ENCODE assay signal across 18 cellular contexts in genomic region chr4:168541608-168541953, GRCh38. TPM values are rescaled to one million over a fixed set of nuclear protein-coding genes. Genes with fewer than 3 reads are reported as not detected.
A peak's percentile ranks its signal among the peaks of the same experiment; 100 is the strongest.
DNase-seq lines count a peak whose midpoint lies in the region; ATAC-seq, FAIRE-seq and TF ChIP-seq lines count a peak whose summit lies in the region.
"Had no signal": no experiment of that assay in that cellular context is flagged by ENCODE, and none has a peak within 500 bp of the region (broad histone marks: within the 10 kb centered on the region; RNA-seq: fewer than 3 reads in every experiment).

No MANE protein-coding gene starts in this region.

- H3K4me2 ChIP-seq in endothelial cell of umbilical vein (ENCODE audit: insufficient read depth, low read length) (no peak overlapping the region), osteoblast (ENCODE audit: insufficient read depth, low read length) (peak overlapping the region; percentile 68)

- no peaks in the 10 kb centered on the region for H3K79me2 ChIP-seq in endothelial cell of umbilical vein (ENCODE audit: control insufficient read depth, insufficient read depth, low read length)
- H3K79me2 ChIP-seq in osteoblast (ENCODE audit: insufficient read depth, low read length) = no peaks in the 10 kb centered on the region

- TF ChIP-seq CTCF in endothelial cell of umbilical vein (IDR thresholded peaks at IDR 0.05; ENCODE audit: extremely low read depth in 1 of 2, insufficient read depth in 1 of 2, low read depth in 1 of 2, low read length in 2 of 2) = no peak
- no peak for TF ChIP-seq CTCF in osteoblast (IDR thresholded peaks at IDR 0.05; ENCODE audit: extremely low read depth, low read depth, low read length)

- POLR2A ChIA-PET in endothelial cell of umbilical vein (lab: Charles Lee) = no interaction called here

- H3K9me1 ChIP-seq in endothelial cell of umbilical vein (replicated peaks; ENCODE audit: control insufficient read depth, extremely low read depth, insufficient read depth, low read length) = no peaks in the 10 kb centered on the region

- CTCF ChIA-PET in endothelial cell of umbilical vein (lab: Charles Lee) = no interaction called here

- H3K27me3 ChIP-seq in endothelial cell of umbilical vein (ENCODE audit: control insufficient read depth in 2 of 2, insufficient read depth in 2 of 2, low read length in 2 of 2) (no peaks in the 10 kb centered on the region), osteoblast (ENCODE audit: insufficient read depth, low read length) (no peaks in the 10 kb centered on the region)
- H3K27me3 ChIP-seq: upper lobe of left lung had no signal

- intact Hi-C loops in endothelial cell of umbilical vein (cut with micrococcal nuclease) = no loop called here

- H4K20me1 ChIP-seq in endothelial cell of umbilical vein (replicated peaks; ENCODE audit: control insufficient read depth, extremely low read depth, insufficient read depth, low read length) = no peaks in the 10 kb centered on the region
- H4K20me1 ChIP-seq in osteoblast (ENCODE audit: insufficient read depth, low read length) = no peaks in the 10 kb centered on the region

- H3K4me1 ChIP-seq in endothelial cell of umbilical vein (ENCODE audit: control insufficient read depth, extremely low read depth, insufficient read depth, low read length) = peaks cover 10% of the 10 kb centered on the region
- H3K4me1 ChIP-seq in osteoblast (ENCODE audit: insufficient read depth, low read length) = peaks cover 23% of the 10 kb centered on the region
- H3K4me1 ChIP-seq: upper lobe of left lung had no signal

- DNase-seq in ELR (ENCODE audit: low read depth) (peak; percentile 87), RKO (ENCODE audit: low spot score) (peak; percentile 45), endothelial cell of umbilical vein (ENCODE audit: low read depth, low spot score) (no peak), osteoblast (ENCODE audit: insufficient read length, low spot score, missing footprints) (peak; percentile 68), NCI-H226 (no peak)
- DNase-seq in stimulated activated CD4-positive, alpha-beta T cell treated with anti-CD3 and anti-CD28 coated beads, Interleukin-4, amount 100 ng/mL, for 24 hours = no peak
- DNase-seq: activated effector memory CD4-positive, alpha-beta T cell treated with Interleukin-2 at 50 U/mL for 16 hours; anterior cingulate cortex; C1 segment of cervical spinal cord; H9; mesendoderm; NCI-H446; upper lobe of left lung; WERI-Rb-1 had no signal

- H3K27ac ChIP-seq in endothelial cell of umbilical vein (ENCODE audit: insufficient read depth, low read depth, low read length) (no peak overlapping the region), osteoblast (ENCODE audit: low read depth, low read length) (peak overlapping the region; percentile 93)
- H3K27ac ChIP-seq: upper lobe of left lung, WERI-Rb-1 had no signal

- TF ChIP-seq POLR2A in endothelial cell of umbilical vein (IDR thresholded peaks at IDR 0.05; ENCODE audit: low read depth, low read length) = no peak

- H2AFZ ChIP-seq in endothelial cell of umbilical vein (ENCODE audit: low read depth, low read length) = no peak overlapping the region
- H2AFZ ChIP-seq in osteoblast (ENCODE audit: low read length) = no peak overlapping the region

- dilution Hi-C loops in endothelial cell of umbilical vein (cut with MboI; ENCODE audit: extremely low pct_ligation_motif_present, low sequenced_read_pairs) = no loop called here

- H3K4me3 ChIP-seq in endothelial cell of umbilical vein (replicated peaks in 1 of 3; ENCODE audit: insufficient read depth in 1 of 3, low read depth in 1 of 3, low read length in 3 of 3) (no peak overlapping the region), osteoblast (ENCODE audit: insufficient read depth, low read length) (no peak overlapping the region)
- H3K4me3 ChIP-seq: GM12878, upper lobe of left lung had no signal

- H3K36me3 ChIP-seq in endothelial cell of umbilical vein (ENCODE audit: control insufficient read depth in 2 of 2, extremely low read depth in 1 of 2, insufficient read depth in 2 of 2, low read length in 2 of 2) = no peaks in the 10 kb centered on the region
- H3K36me3 ChIP-seq in osteoblast (ENCODE audit: insufficient read depth, low read length) = no peaks in the 10 kb centered on the region
- H3K36me3 ChIP-seq: upper lobe of left lung, WERI-Rb-1 had no signal

- H3K9ac ChIP-seq in endothelial cell of umbilical vein (replicated peaks; ENCODE audit: extremely low read depth, insufficient read depth, low read length) = no peak overlapping the region

- no peak for ATAC-seq in HG03280 (IDR thresholded peaks at IDR 0.05; ENCODE audit: unreplicated experiment)
- ATAC-seq in GM18868 (IDR thresholded peaks at IDR 0.05; ENCODE audit: unreplicated experiment) = no peak
- ATAC-seq: GM12878; stimulated activated memory B cell treated with anti-CD40 and anti-IgM and Interleukin-4, amounts not matched to agents 10 μg/mL and 1 μg/mL and 100 μg/mL, for 72 hours had no signal

- no peaks in the 10 kb centered on the region for H3K9me3 ChIP-seq in endothelial cell of umbilical vein (replicated peaks; ENCODE audit: control insufficient read depth, insufficient read depth, low read length)
- H3K9me3 ChIP-seq in osteoblast (ENCODE audit: low read depth, low read length) = no peaks in the 10 kb centered on the region
- H3K9me3 ChIP-seq: upper lobe of left lung had no signal

- BruUV-seq in endothelial cell of umbilical vein (replicated peaks; lab: Mats Ljungman, UMichigan) = no TSS peak

- FAIRE-seq in endothelial cell of umbilical vein (lab: Jason Lieb, UNC) = no peak
- FAIRE-seq: GM12878 had no signal

TF ChIP-seq in endothelial cell of umbilical vein, 7 proteins besides CTCF, POLR2A, EP300 and RAD21:
- TF ChIP-seq JUN (IDR thresholded peaks at IDR 0.05; ENCODE audit: borderline replicate concordance, insufficient read depth, insufficient read length, low read depth) (no peak), FOS (IDR thresholded peaks at IDR 0.05; ENCODE audit: borderline replicate concordance, insufficient read depth, low read length) (peak; percentile 51)

RNA-seq across cellular contexts. Expression of gene PALLD, which starts 44.7 kb away (rescaled TPM):
- total RNA-seq in endothelial cell of umbilical vein (47.9 and 48.2 TPM in 2 replicates), osteoblast (244 and 254 TPM in 2 replicates)
- 10.4 and 13.4 TPM in 2 replicates for polyA plus RNA-seq in endothelial cell of umbilical vein
- polyA plus RNA-seq in endothelial cell of umbilical vein (2011; cell fraction: cytosol; rRNA removed) = 19.2 and 21.1 TPM in 2 replicates
- polyA plus RNA-seq in endothelial cell of umbilical vein (2011; cell fraction: nucleus; rRNA removed) = 31.7 and 31.8 TPM in 2 replicates
- polyA plus RNA-seq in endothelial cell of umbilical vein (2012) = 20.3 and 44.2 TPM in 2 replicates
- 30.0 and 36.3 TPM in 2 replicates for polyA minus RNA-seq in endothelial cell of umbilical vein
- 47.9 TPM for polyA minus RNA-seq in endothelial cell of umbilical vein (2011; cell fraction: cytosol; rRNA and poly(A)+ RNA removed)
- 28.4 and 38.6 TPM in 2 replicates for polyA minus RNA-seq in endothelial cell of umbilical vein (2011; cell fraction: nucleus; rRNA and poly(A)+ RNA removed)

Comparison
In these comparisons a context has a peak if more than half of its experiments do, and no peak if none do; other contexts are left out.
1. DNase-seq: peak in ELR (single experiment), RKO (single experiment) and osteoblast (single experiment); none in endothelial cell of umbilical vein (single experiment), NCI-H226 (single experiment) and stimulated activated CD4-positive, alpha-beta T cell treated with anti-CD3 and anti-CD28 coated beads, Interleukin-4, amount 100 ng/mL, for 24 hours (single experiment).